Comparison of ENCODE assay signal across 13 cellular contexts in the genomic region with DNA sequence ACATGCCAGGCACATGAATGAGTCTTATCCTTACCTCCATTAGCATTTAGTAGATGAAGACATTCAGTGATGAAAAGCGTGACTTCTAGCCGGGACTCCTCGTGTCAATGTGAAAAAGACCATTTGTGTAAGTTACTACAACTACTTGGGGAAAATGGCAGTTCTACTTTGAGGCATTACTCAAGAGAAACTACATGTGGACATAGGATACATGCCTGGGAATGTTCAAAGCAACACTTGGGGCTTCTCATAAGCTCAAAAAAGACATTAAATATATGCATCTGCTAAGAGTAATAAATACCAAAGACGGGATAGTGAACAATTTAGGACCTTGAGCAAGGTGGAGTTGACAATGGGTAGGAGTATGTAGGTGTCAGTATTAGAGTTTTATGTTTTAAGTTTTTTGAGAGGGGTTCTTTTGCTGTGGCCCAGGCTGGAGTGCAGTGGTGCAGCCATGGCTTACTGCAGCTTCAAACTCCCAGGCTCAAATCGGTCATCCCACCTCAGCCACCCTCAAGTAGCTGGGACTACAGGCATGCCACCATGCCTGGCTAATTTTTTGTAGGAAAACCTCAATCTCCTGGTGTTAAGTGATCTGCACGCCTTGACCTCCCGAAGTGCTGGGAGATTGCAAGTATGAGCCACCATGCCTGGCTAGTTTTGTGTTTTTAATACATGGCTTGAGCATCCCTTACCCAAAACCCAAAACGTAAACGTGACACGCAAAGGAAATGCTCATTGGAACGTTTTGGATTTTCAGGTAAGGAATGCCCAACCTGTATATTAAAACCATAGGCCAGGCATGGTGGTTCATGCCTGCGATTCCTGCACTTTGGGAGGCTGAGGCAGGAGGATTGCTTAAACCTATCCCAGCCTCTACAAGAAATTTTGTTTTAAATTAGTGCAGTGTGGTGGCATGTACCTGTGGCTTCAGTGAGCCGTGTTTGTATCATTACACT. TPM values are rescaled to one million over a fixed set of nuclear protein-coding genes. Genes with fewer than 3 reads are reported as not detected.
A peak's percentile ranks its signal among the peaks of the same experiment; 100 is the strongest.
DNase-seq lines count a peak whose midpoint lies in the region; ATAC-seq and TF ChIP-seq lines count a peak whose summit lies in the region.
"Had no signal": no experiment of that assay in that cellular context is flagged by ENCODE, and none has a peak within 500 bp of the region (broad histone marks: within the 10 kb centered on the region; RNA-seq: fewer than 3 reads in every experiment).

No MANE protein-coding gene starts in this region.

- H3K27ac Mint-ChIP-seq in CD8-positive, alpha-beta memory T cell, result peak overlapping the region; percentile 2 to 96 (median 40)
- H3K27ac Mint-ChIP-seq in activated CD4-positive, alpha-beta memory T cell treated with anti-CD3 and anti-CD28 coated beads, Interleukin-2, amount 10 ng/mL, durations not matched to agents 7 days and 5 days, result peak overlapping the region; percentile 8
- H3K27ac Mint-ChIP-seq in immature natural killer cell, result peak overlapping the region in 4 of 6 donors; percentile 2 to 62 (median 18)

- POLR2A ChIA-PET in CD8-positive, alpha-beta memory T cell (lab: Charles Lee), result interaction anchor here (1.0 to 1.3 kb wide), 2 partner anchors 11 to 12 kb away, joined by 4 read pairs; no protein-coding TSS in a partner anchor
- POLR2A ChIA-PET in activated CD4-positive, alpha-beta memory T cell treated with anti-CD3 and anti-CD28 coated beads, Interleukin-2, amount 10 ng/mL, durations not matched to agents 7 days and 5 days (lab: Charles Lee), result interaction anchor here (0.5 to 6.0 kb wide), 6 partner anchors 7 to 42 kb away, joined by 3 to 141 read pairs (median 5); a partner anchor contains a TSS

- peak; percentile 26 for TF ChIP-seq POLR2A in GM18951 (IDR thresholded peaks at IDR 0.05; ENCODE audit: extremely low read depth, insufficient read depth, insufficient read length)

- peaks cover 38 to 59% (median 43%) of the 10 kb centered on the region in 3 donors for H3K4me1 Mint-ChIP-seq in CD8-positive, alpha-beta memory T cell
- peaks cover 38% of the 10 kb centered on the region for H3K4me1 Mint-ChIP-seq in activated CD4-positive, alpha-beta memory T cell treated with anti-CD3 and anti-CD28 coated beads, Interleukin-2, amount 10 ng/mL, durations not matched to agents 7 days and 5 days
- H3K4me1 Mint-ChIP-seq in immature natural killer cell, result peaks cover 39 to 48% of the 10 kb centered on the region in 2 donors

- no peaks in the 10 kb centered on the region for H3K27me3 ChIP-seq in CD8-positive, alpha-beta memory T cell (ENCODE audit: insufficient read depth, low read length, poor library complexity, severe bottlenecking)
- H3K27me3 ChIP-seq: testis had no signal

- peaks cover 0 to 2% of the 10 kb centered on the region in 2 donors for H3K27me3 Mint-ChIP-seq in CD8-positive, alpha-beta memory T cell
- H3K27me3 Mint-ChIP-seq in activated CD4-positive, alpha-beta memory T cell treated with anti-CD3 and anti-CD28 coated beads, Interleukin-2, amount 10 ng/mL, durations not matched to agents 7 days and 5 days, result no peaks in the 10 kb centered on the region
- peaks cover 8 to 13% (median 11%) of the 10 kb centered on the region in 3 donors for H3K27me3 Mint-ChIP-seq in immature natural killer cell (ENCODE audit: low read depth in 3 of 3)
- H3K27me3 Mint-ChIP-seq: naive B cell had no signal

- ATAC-seq in GM19467 (IDR thresholded peaks at IDR 0.05; ENCODE audit: unreplicated experiment) (no peak), GM21390 (IDR thresholded peaks at IDR 0.05; ENCODE audit: unreplicated experiment) (no peak)
- ATAC-seq: activated naive CD4-positive, alpha-beta T cell treated with anti-CD3 and anti-CD28 coated beads, Interleukin-2, amount 50 U/mL, for 72 hours had no signal

- CTCF ChIA-PET in CD8-positive, alpha-beta memory T cell (lab: Charles Lee), result interaction anchor here (6.2 kb wide), 1 partner anchor 9 kb away, joined by 121 read pairs; no protein-coding TSS in a partner anchor
- CTCF ChIA-PET in activated CD4-positive, alpha-beta memory T cell treated with anti-CD3 and anti-CD28 coated beads, Interleukin-2, amount 10 ng/mL, durations not matched to agents 7 days and 5 days (lab: Charles Lee), result interaction anchor here (1.4 kb wide), 1 partner anchor 9 kb away, joined by 3 read pairs; no protein-coding TSS in a partner anchor

- no peak for DNase-seq in CD8-positive, alpha-beta memory T cell
- DNase-seq in activated CD4-positive, alpha-beta memory T cell treated with anti-CD3 and anti-CD28 coated beads, Interleukin-2, amount 10 ng/mL, durations not matched to agents 7 days and 5 days, result no peak
- DNase-seq in immature natural killer cell, result no peak
- no peak for DNase-seq in caudate nucleus (lab: John Stamatoyannopoulos, UW)
- no peak for DNase-seq in stimulated activated naive CD4-positive, alpha-beta T cell treated with Interleukin-2 at 50 U/mL for 16 hours (lab: John Stamatoyannopoulos, UW)
- DNase-seq: activated CD4-positive, alpha-beta T cell treated with anti-CD3 and anti-CD28 coated beads, Interleukin-2, amount 50 U/mL, for 1 hour; naive B cell; NCI-H2107; testis had no signal

- H3K27ac ChIP-seq in CD8-positive, alpha-beta memory T cell (ENCODE audit: low read depth, low read length), result no peak overlapping the region
- no peak overlapping the region for H3K27ac ChIP-seq in caudate nucleus (ENCODE audit: low read depth, low read length)
- H3K27ac ChIP-seq: testis had no signal

- no peak overlapping the region for H3K4me3 ChIP-seq in CD8-positive, alpha-beta memory T cell (ENCODE audit: low read length)
- H3K4me3 ChIP-seq: testis had no signal

- H3K36me3 Mint-ChIP-seq in CD8-positive, alpha-beta memory T cell, result peaks cover 3 to 53% (median 9%) of the 10 kb centered on the region in 3 donors
- peaks cover 46% of the 10 kb centered on the region for H3K36me3 Mint-ChIP-seq in activated CD4-positive, alpha-beta memory T cell treated with anti-CD3 and anti-CD28 coated beads, Interleukin-2, amount 10 ng/mL, durations not matched to agents 7 days and 5 days (ENCODE audit: low read depth)
- peaks cover 12 to 24% (median 16%) of the 10 kb centered on the region in 3 donors for H3K36me3 Mint-ChIP-seq in immature natural killer cell

- peaks cover 28% of the 10 kb centered on the region for H3K36me3 ChIP-seq in CD8-positive, alpha-beta memory T cell (ENCODE audit: insufficient read depth, low read length)

- peaks cover 35% of the 10 kb centered on the region for H3K4me1 ChIP-seq in CD8-positive, alpha-beta memory T cell (ENCODE audit: insufficient read depth, low read length)

- in situ Hi-C loops in GM18951 (cut with MboI; ENCODE audit: low sequenced_read_pairs, unreplicated experiment), result no loop called here

- H3K4me3 Mint-ChIP-seq in CD8-positive, alpha-beta memory T cell, result peak overlapping the region in 1 of 7 donors; percentile 68
- H3K4me3 Mint-ChIP-seq in activated CD4-positive, alpha-beta memory T cell treated with anti-CD3 and anti-CD28 coated beads, Interleukin-2, amount 10 ng/mL, durations not matched to agents 7 days and 5 days, result no peak overlapping the region
- H3K4me3 Mint-ChIP-seq in immature natural killer cell, result peak overlapping the region in 1 of 5 donors; percentile 33

- H3K9me3 ChIP-seq in CD8-positive, alpha-beta memory T cell (ENCODE audit: low read length), result no peaks in the 10 kb centered on the region
- H3K9me3 ChIP-seq: testis had no signal

- no peaks in the 10 kb centered on the region for H3K9me3 Mint-ChIP-seq in CD8-positive, alpha-beta memory T cell
- H3K9me3 Mint-ChIP-seq in activated CD4-positive, alpha-beta memory T cell treated with anti-CD3 and anti-CD28 coated beads, Interleukin-2, amount 10 ng/mL, durations not matched to agents 7 days and 5 days, result no peaks in the 10 kb centered on the region
- H3K9me3 Mint-ChIP-seq in immature natural killer cell, result no peaks in the 10 kb centered on the region
- H3K9me3 Mint-ChIP-seq: activated naive CD4-positive, alpha-beta T cell treated with anti-CD3 and anti-CD28 coated beads, Interleukin-2, amount 50 U/mL, for 72 hours; naive B cell had no signal

RNA-seq across cellular contexts. Expression of a gene that starts 3.9 kb away (rescaled TPM):
- 1,000 to 10,000 TPM; 2,216 to 2,332 TPM for total RNA-seq in CD8-positive, alpha-beta memory T cell
- polyA plus RNA-seq in CD8-positive, alpha-beta memory T cell, result 2,084 TPM
- 1,000 to 10,000 TPM; 1,524 to 1,535 TPM for total RNA-seq in activated CD4-positive, alpha-beta memory T cell treated with anti-CD3 and anti-CD28 coated beads, Interleukin-2, amount 10 ng/mL, durations not matched to agents 7 days and 5 days
- polyA plus RNA-seq in immature natural killer cell, result 1,000 to 10,000 TPM in 2 of 3 donors, 100 to 1,000 TPM in 1; 537 to 1,740 (median 1,337) TPM

RNA-seq across cellular contexts. Expression of a gene that starts 42.3 kb away (rescaled TPM):
- total RNA-seq in CD8-positive, alpha-beta memory T cell, result 10 to 100 TPM; 36.0 to 44.4 TPM
- polyA plus RNA-seq in CD8-positive, alpha-beta memory T cell, result 0.18 TPM
- total RNA-seq in activated CD4-positive, alpha-beta memory T cell treated with anti-CD3 and anti-CD28 coated beads, Interleukin-2, amount 10 ng/mL, durations not matched to agents 7 days and 5 days, result 10 to 100 TPM; 55.7 to 60.8 TPM
- under 1 TPM in 2 of 3 donors, not detected in 1; 0.36 to 0.81 TPM for polyA plus RNA-seq in immature natural killer cell
